In the genomic region with DNA sequence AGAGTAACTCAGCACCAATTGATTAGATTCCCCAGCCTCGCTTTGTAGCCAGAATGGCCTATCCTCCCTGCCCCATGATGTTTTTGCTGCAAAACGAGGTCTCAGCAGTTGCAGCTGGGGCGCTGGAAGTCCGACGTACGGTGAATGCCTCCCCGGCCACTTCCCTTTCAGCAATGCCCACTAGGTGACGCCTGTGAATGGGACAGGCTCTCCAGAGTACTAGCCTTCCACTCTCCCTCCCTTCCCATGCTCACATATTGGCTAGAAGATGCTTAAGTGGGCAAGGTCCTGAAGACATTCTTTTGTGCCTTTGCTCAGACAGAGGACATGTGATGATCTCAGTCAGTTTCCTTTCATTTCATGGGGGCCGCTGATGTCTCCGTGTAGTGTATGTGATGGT, we compare ENCODE assay signal across 10 cellular contexts. TPM values are rescaled to one million over a fixed set of nuclear protein-coding genes. Genes with fewer than 3 reads are reported as not detected.
DNase-seq lines count a peak whose midpoint lies in the region; ATAC-seq and TF ChIP-seq lines count a peak whose summit lies in the region.
"Had no signal": no experiment of that assay in that cellular context is flagged by ENCODE, and none has a peak within 500 bp of the region (broad histone marks: within the 10 kb centered on the region; RNA-seq: fewer than 3 reads in every experiment).

No MANE protein-coding gene starts in this region.

- intact Hi-C loops in PC-3 (cut with micrococcal nuclease) (loop anchor here (1.0 to 5.0 kb wide), 5 partner anchors 46 to 916 kb away; a partner anchor contains a TSS), left ventricle myocardium inferior (cut with micrococcal nuclease) (no loop called here)

- H3K27ac ChIP-seq in PC-3 (ENCODE audit: low read length) (peak overlapping the region; percentile 64), left ventricle myocardium inferior (replicated peaks) (no peak overlapping the region)

- peak; percentile 87 for ATAC-seq in PC-3
- no peak for ATAC-seq in GM19035 (IDR thresholded peaks at IDR 0.05; ENCODE audit: unreplicated experiment)

- H3F3A ChIP-seq in PC-3 (ENCODE audit: low read length, unreplicated experiment), result no peaks in the 10 kb centered on the region

- no peaks in the 10 kb centered on the region for H3K36me3 ChIP-seq in PC-3 (ENCODE audit: low read depth, low read length)
- H3K36me3 ChIP-seq in left ventricle myocardium inferior, result no peaks in the 10 kb centered on the region

- H3K9ac ChIP-seq in PC-3 (ENCODE audit: low read length), result peak overlapping the region; percentile 34; the same call in 1 of the 2 replicates

- CTCF ChIA-PET in PC-3 (lab: Charles Lee), result no interaction called here

- no peaks in the 10 kb centered on the region for H3K9me2 ChIP-seq in PC-3 (replicated peaks; ENCODE audit: low read length)

- no peaks in the 10 kb centered on the region for H3K79me2 ChIP-seq in PC-3 (ENCODE audit: low read length)

- H2AFZ ChIP-seq in PC-3 (ENCODE audit: low read length), result peak overlapping the region; percentile 54

- H4K20me1 ChIP-seq in PC-3 (ENCODE audit: low read length), result no peaks in the 10 kb centered on the region

- DNase-seq in NCI-H2171 treated with DMSO at 0.1 percent for 48 hours (lab: John Stamatoyannopoulos, UW), result peak; percentile 9
- no peak for DNase-seq in NCI-H2171 (lab: John Stamatoyannopoulos, UW)
- peak; percentile 65 for DNase-seq in PC-3
- peak; percentile 38 for DNase-seq in left ventricle myocardium inferior
- peak; percentile 2 for DNase-seq in smooth muscle cell of the brain vasculature (ENCODE audit: low read depth, low spot score)
- DNase-seq in NAMALWA (ENCODE audit: low spot score), result no peak
- no peak for DNase-seq in NCI-H345 (lab: John Stamatoyannopoulos, UW)
- DNase-seq: CD4-positive, CD25-positive, alpha-beta regulatory T cell had no signal

- H3K4me3 ChIP-seq in PC-3 (ENCODE audit: low read length) (no peak overlapping the region), left ventricle myocardium inferior (no peak overlapping the region)

- H3K9me3 ChIP-seq in PC-3 (ENCODE audit: low read length), result no peaks in the 10 kb centered on the region
- H3K9me3 ChIP-seq in left ventricle myocardium inferior (replicated peaks), result peaks cover 15% of the 10 kb centered on the region

- POLR2A ChIA-PET in PC-3 (lab: Charles Lee; ENCODE audit: unreplicated experiment), result no interaction called here

- peak overlapping the region; percentile 50 for H3K4me2 ChIP-seq in PC-3 (ENCODE audit: low read length)

- H3K4me1 ChIP-seq in PC-3 (ENCODE audit: insufficient read depth, low read length) (peaks cover 10% of the 10 kb centered on the region), left ventricle myocardium inferior (peaks cover 9% of the 10 kb centered on the region)

- no peaks in the 10 kb centered on the region for H3K27me3 ChIP-seq in PC-3 (ENCODE audit: low read length)
- peaks cover 21% of the 10 kb centered on the region for H3K27me3 ChIP-seq in left ventricle myocardium inferior (ENCODE audit: low read depth)

- BruUV-seq in PC-3 (replicated peaks; lab: Mats Ljungman, UMichigan), result no TSS peak

- TF ChIP-seq CTCF in PC-3 (conservative IDR thresholded peaks at IDR 0.05; ENCODE audit: low read depth, low read length), result peak; percentile 71
- TF ChIP-seq CTCF in left ventricle myocardium inferior (IDR thresholded peaks at IDR 0.05; ENCODE audit: borderline replicate concordance), result peak; percentile 75

RNA-seq across cellular contexts. Expression of a gene that starts 50.8 kb away (rescaled TPM):
- not detected in 2 replicates for total RNA-seq in PC-3 (2014; rRNA removed)
- not detected for total RNA-seq in left ventricle myocardium inferior
- total RNA-seq: CD4-positive, CD25-positive, alpha-beta regulatory T cell; pulmonary artery endothelial cell had no signal

Comparison
In these comparisons a context has a peak if more than half of its experiments do, and no peak if none do; other contexts are left out.
1. DNase-seq: peak in NCI-H2171 treated with DMSO at 0.1 percent for 48 hours (single experiment), PC-3 (single experiment), left ventricle myocardium inferior (single experiment) and smooth muscle cell of the brain vasculature (single experiment); none in NCI-H2171 (single experiment), NAMALWA (single experiment) and NCI-H345 (single experiment).